ENCODE assay signal across 10 cellular contexts in genomic region chr2:46988733-46989481, GRCh38. TPM values are rescaled to one million over a fixed set of nuclear protein-coding genes. Genes with fewer than 3 reads are reported as not detected.
A peak's percentile ranks its signal among the peaks of the same experiment; 100 is the strongest.
DNase-seq lines count a peak whose midpoint lies in the region; ATAC-seq, FAIRE-seq and TF ChIP-seq lines count a peak whose summit lies in the region.
"Had no signal": no experiment of that assay in that cellular context is flagged by ENCODE, and none has a peak within 500 bp of the region (broad histone marks: within the 10 kb centered on the region; RNA-seq: fewer than 3 reads in every experiment).

No MANE protein-coding gene starts in this region.

- DNase-seq in astrocyte (ENCODE audit: low read depth): no peak
- peak in 50 of 51 donors; percentile 15 to 96 (median 83) for DNase-seq in hypothalamus (lab: John Stamatoyannopoulos, UW)
- no peak for DNase-seq in gastrocnemius medialis
- no peak for DNase-seq in stimulated activated effector memory CD8-positive, alpha-beta T cell treated with anti-CD3 and anti-CD28 coated beads, Interleukin-12 subunit alpha, Interleukin-12 subunit beta, amount 100 ng/mL, for 72 hours (ENCODE audit: low spot score in 2 of 2)
- no peak for DNase-seq in GF-D8 (lab: John Stamatoyannopoulos, UW)

- peaks cover 19% of the 10 kb centered on the region for H3K36me3 Mint-ChIP-seq in astrocyte (ENCODE audit: low read depth, unreplicated experiment)
- H3K36me3 Mint-ChIP-seq in stimulated activated effector memory CD8-positive, alpha-beta T cell treated with anti-CD3 and anti-CD28 coated beads, Interleukin-12 subunit alpha, Interleukin-12 subunit beta, amount 100 ng/mL, for 72 hours: peaks cover 40% of the 10 kb centered on the region

- no peak overlapping the region for H3K27ac ChIP-seq in astrocyte (ENCODE audit: low read depth, low read length)
- peak overlapping the region in 3 of 4 donors; percentile 27 to 65 (median 61) for H3K27ac ChIP-seq in gastrocnemius medialis
- H3K27ac ChIP-seq: neutrophil had no signal

- in situ Hi-C loops in gastrocnemius medialis (cut with MboI; ENCODE audit: low sequenced_read_pairs in 4 of 4): no loop called here

- H3K79me2 ChIP-seq in Loucy (ENCODE audit: insufficient read depth, low read length) (no peaks in the 10 kb centered on the region), astrocyte (ENCODE audit: insufficient read depth, low read length) (peaks cover 12% of the 10 kb centered on the region)

- intact Hi-C loops in gastrocnemius medialis (cut with DNase I; ENCODE audit: low total_unique reads): loop anchor here (2.0 kb wide), 2 partner anchors 26 to 70 kb away; no protein-coding TSS in a partner anchor

- no peak for FAIRE-seq in astrocyte (lab: Jason Lieb, UNC)
- FAIRE-seq: G401.6 had no signal

- no peaks in the 10 kb centered on the region for H3K27me3 Mint-ChIP-seq in astrocyte (ENCODE audit: low read depth, unreplicated experiment)

- no peaks in the 10 kb centered on the region for H4K20me1 ChIP-seq in Loucy (ENCODE audit: insufficient read depth, low read length, poor library complexity, severe bottlenecking)
- H4K20me1 ChIP-seq in astrocyte (ENCODE audit: insufficient read depth, low read length): peaks cover 3% of the 10 kb centered on the region

- no peak for TF ChIP-seq POLR2A in gastrocnemius medialis (IDR thresholded peaks at IDR 0.05)

- H3K4me3 Mint-ChIP-seq in astrocyte (ENCODE audit: unreplicated experiment): no peak overlapping the region
- H3K4me3 Mint-ChIP-seq in stimulated activated effector memory CD8-positive, alpha-beta T cell treated with anti-CD3 and anti-CD28 coated beads, Interleukin-12 subunit alpha, Interleukin-12 subunit beta, amount 100 ng/mL, for 72 hours: no peak overlapping the region

- H3K9ac ChIP-seq in Loucy (ENCODE audit: low read depth, low read length, poor library complexity, severe bottlenecking): no peak overlapping the region
- H3K9ac ChIP-seq in astrocyte (ENCODE audit: low read length): peak overlapping the region; percentile 10

- H3K4me1 ChIP-seq in Loucy (ENCODE audit: insufficient read depth, low read length, poor library complexity, severe bottlenecking) (peaks cover 23% of the 10 kb centered on the region), astrocyte (ENCODE audit: insufficient read depth, low read length) (peaks cover 44% of the 10 kb centered on the region), gastrocnemius medialis (peaks cover 42 to 47% of the 10 kb centered on the region in 2 donors)

- H3K9me3 ChIP-seq in Loucy (ENCODE audit: insufficient read depth, low read depth, low read length) (no peaks in the 10 kb centered on the region), astrocyte (ENCODE audit: insufficient read depth, low read depth, low read length) (no peaks in the 10 kb centered on the region), gastrocnemius medialis (no peaks in the 10 kb centered on the region)
- H3K9me3 ChIP-seq: neutrophil had no signal

- H2AFZ ChIP-seq in Loucy (ENCODE audit: low read length) (no peak overlapping the region), astrocyte (ENCODE audit: low read depth, low read length) (no peak overlapping the region)

- peak in 1 of 2 donors; percentile 13 for ATAC-seq in gastrocnemius medialis
- ATAC-seq in HG03196 (IDR thresholded peaks at IDR 0.05; ENCODE audit: unreplicated experiment): no peak
- no peak for ATAC-seq in stimulated activated effector memory CD8-positive, alpha-beta T cell treated with anti-CD3 and anti-CD28 coated beads, Interleukin-12 subunit alpha, Interleukin-12 subunit beta, amount 100 ng/mL, for 72 hours
- ATAC-seq in GM21528 (IDR thresholded peaks at IDR 0.05; ENCODE audit: low FRiP score, unreplicated experiment): no peak

- H3K4me1 Mint-ChIP-seq in astrocyte (ENCODE audit: low read depth, unreplicated experiment): peaks cover 43% of the 10 kb centered on the region
- peaks cover 43% of the 10 kb centered on the region for H3K4me1 Mint-ChIP-seq in stimulated activated effector memory CD8-positive, alpha-beta T cell treated with anti-CD3 and anti-CD28 coated beads, Interleukin-12 subunit alpha, Interleukin-12 subunit beta, amount 100 ng/mL, for 72 hours

- H3K4me3 ChIP-seq in Loucy (ENCODE audit: low read length, poor library complexity, severe bottlenecking) (no peak overlapping the region), astrocyte (ENCODE audit: insufficient read depth, low read depth, low read length) (no peak overlapping the region), gastrocnemius medialis (no peak overlapping the region)

- TF ChIP-seq CTCF in Loucy (conservative IDR thresholded peaks at IDR 0.05; ENCODE audit: low read length) (peak; percentile 44), astrocyte (IDR thresholded peaks at IDR 0.05; ENCODE audit: insufficient read depth, low read depth, low read length) (peak; percentile 12), gastrocnemius medialis (IDR thresholded peaks at IDR 0.05 in 4 of 5, conservative IDR thresholded peaks at IDR 0.05 in 1 of 5) (no peak)

- H3K27ac Mint-ChIP-seq in astrocyte (ENCODE audit: unreplicated experiment): no peak overlapping the region
- H3K27ac Mint-ChIP-seq in stimulated activated effector memory CD8-positive, alpha-beta T cell treated with anti-CD3 and anti-CD28 coated beads, Interleukin-12 subunit alpha, Interleukin-12 subunit beta, amount 100 ng/mL, for 72 hours: no peak overlapping the region

- H3K27me3 ChIP-seq in Loucy (ENCODE audit: insufficient read depth, low read length, poor library complexity, severe bottlenecking): no peaks in the 10 kb centered on the region
- H3K27me3 ChIP-seq in astrocyte (ENCODE audit: insufficient read depth, low read length): no peaks in the 10 kb centered on the region
- H3K27me3 ChIP-seq in gastrocnemius medialis: no peaks in the 10 kb centered on the region
- H3K27me3 ChIP-seq: neutrophil had no signal

- H3K36me3 ChIP-seq in Loucy (ENCODE audit: insufficient read depth, low read length) (peaks cover 5% of the 10 kb centered on the region; the same call in 1 of the 2 replicates), astrocyte (ENCODE audit: insufficient read depth, low read length) (peaks cover 5% of the 10 kb centered on the region), gastrocnemius medialis (peaks cover 0 to 4% of the 10 kb centered on the region in 2 donors)

- H3K4me2 ChIP-seq in Loucy (ENCODE audit: low read depth, low read length, poor library complexity, severe bottlenecking) (no peak overlapping the region), astrocyte (ENCODE audit: low read length) (no peak overlapping the region)

- no peaks in the 10 kb centered on the region for H3K9me2 ChIP-seq in Loucy (replicated peaks; ENCODE audit: low read depth, low read length)

- H3F3A ChIP-seq in Loucy (ENCODE audit: low read depth): no peaks in the 10 kb centered on the region

- no peaks in the 10 kb centered on the region for H3K9me3 Mint-ChIP-seq in astrocyte (ENCODE audit: unreplicated experiment)
- no peaks in the 10 kb centered on the region for H3K9me3 Mint-ChIP-seq in stimulated activated effector memory CD8-positive, alpha-beta T cell treated with anti-CD3 and anti-CD28 coated beads, Interleukin-12 subunit alpha, Interleukin-12 subunit beta, amount 100 ng/mL, for 72 hours

RNA-seq across cellular contexts. Expression of gene TTC7A, which starts 47.9 kb away (rescaled TPM):
- total RNA-seq in astrocyte (13.1 and 16.4 TPM in 2 replicates), gastrocnemius medialis (1 to 10 TPM; 3.7 to 7.3 (median 6.0) TPM)

Comparison
In these comparisons a context has a peak if more than half of its experiments do, and no peak if none do; other contexts are left out.
1. CTCF ChIP-seq: peak in Loucy (single experiment) and astrocyte (single experiment); none in gastrocnemius medialis (0 of 5).
2. DNase-seq: peak in hypothalamus (50 of 51); none in astrocyte (single experiment), gastrocnemius medialis (0 of 2), stimulated activated effector memory CD8-positive, alpha-beta T cell treated with anti-CD3 and anti-CD28 coated beads, Interleukin-12 subunit alpha, Interleukin-12 subunit beta, amount 100 ng/mL, for 72 hours (0 of 2) and GF-D8 (single experiment).